Comparison of ENCODE assay signal across 10 cellular contexts in the genomic region with DNA sequence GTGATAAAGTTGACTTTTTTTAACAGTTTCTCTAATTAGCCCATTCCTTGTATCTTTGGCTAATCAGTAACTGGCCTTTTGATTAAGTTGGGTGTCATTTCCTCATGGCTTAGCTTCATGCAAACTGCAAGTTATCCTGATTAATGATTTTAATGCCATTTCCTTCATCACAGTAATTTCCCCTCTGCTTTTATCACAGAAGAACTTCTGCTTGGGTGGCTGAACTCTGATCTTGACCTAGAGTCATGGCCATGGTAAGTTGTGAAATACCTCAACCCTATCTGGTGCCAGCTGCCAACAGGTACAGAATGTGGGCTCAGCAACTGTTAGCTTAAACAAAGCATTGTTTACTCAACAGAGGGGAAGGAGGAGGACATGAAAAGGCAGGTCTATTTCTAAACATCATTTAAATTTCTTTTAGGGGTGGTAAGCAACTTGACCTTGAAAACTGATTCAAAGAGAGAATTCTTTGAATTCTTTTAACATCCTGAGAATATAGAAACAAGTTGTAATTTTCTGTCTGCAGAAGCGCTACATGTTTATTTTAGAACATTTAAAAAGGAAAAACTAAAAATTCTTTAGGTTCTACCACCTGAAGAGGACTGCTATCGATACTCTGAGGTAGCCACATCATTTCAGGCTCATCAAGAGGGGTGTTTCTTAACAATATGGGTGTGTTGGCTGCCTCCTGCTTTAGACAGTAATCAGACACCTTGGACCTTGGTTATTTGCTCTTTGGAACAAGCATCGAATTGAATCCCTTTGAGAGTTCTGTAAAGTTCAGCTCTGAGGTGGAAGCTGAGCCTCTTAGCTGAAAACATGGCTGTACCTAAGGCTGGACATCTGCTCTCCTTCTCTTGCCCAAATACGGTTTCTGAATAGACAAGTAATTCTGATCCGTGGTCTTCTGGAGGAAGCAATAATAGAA. TPM values are rescaled to one million over a fixed set of nuclear protein-coding genes. Genes with fewer than 3 reads are reported as not detected.
DNase-seq lines count a peak whose midpoint lies in the region; ATAC-seq and TF ChIP-seq lines count a peak whose summit lies in the region.
"Had no signal": no experiment of that assay in that cellular context is flagged by ENCODE, and none has a peak within 500 bp of the region (broad histone marks: within the 10 kb centered on the region; RNA-seq: fewer than 3 reads in every experiment).

No MANE protein-coding gene starts in this region.

- H3K36me3 ChIP-seq in Panc1 (ENCODE audit: control insufficient read depth, insufficient read depth, low read length) (peaks cover 3% of the 10 kb centered on the region; the same call in 1 of the 2 replicates), right lobe of liver (no peaks in the 10 kb centered on the region), adrenal gland (replicated peaks in 1 of 2) (no peaks in the 10 kb centered on the region)

- ATAC-seq in HG03175 (IDR thresholded peaks at IDR 0.05; ENCODE audit: unreplicated experiment): peak; percentile 73
- no peak for ATAC-seq in Panc1
- ATAC-seq in right lobe of liver: peak; percentile 78 to 90 (median 84)
- no peak for ATAC-seq in HG03457 (IDR thresholded peaks at IDR 0.05; ENCODE audit: unreplicated experiment)
- ATAC-seq in HG03108 (IDR thresholded peaks at IDR 0.05; ENCODE audit: unreplicated experiment): no peak
- ATAC-seq: activated CD4-positive, alpha-beta T cell treated with anti-CD3 and anti-CD28 coated beads for 36 hours had no signal

- H3K9me3 ChIP-seq in Panc1 (ENCODE audit: control insufficient read depth, insufficient read depth, low read depth, low read length) (no peaks in the 10 kb centered on the region), right lobe of liver (no peaks in the 10 kb centered on the region), adrenal gland (replicated peaks in 1 of 3) (no peaks in the 10 kb centered on the region)

- TF ChIP-seq POLR2A in right lobe of liver (IDR thresholded peaks at IDR 0.05) (no peak), adrenal gland (IDR thresholded peaks at IDR 0.05) (no peak)

- POLR2A ChIA-PET in Panc1 (lab: Charles Lee): no interaction called here

- H3K27ac ChIP-seq in Panc1 (ENCODE audit: low read length) (no peak overlapping the region), right lobe of liver (peak overlapping the region; percentile 14 to 84 (median 63)), adrenal gland (no peak overlapping the region)

- TSS peak; percentile 27 for BruUV-seq in Panc1 (replicated peaks; lab: Mats Ljungman, UMichigan)

- H3K4me3 ChIP-seq in Panc1 (ENCODE audit: low read depth in 2 of 2, low read length in 2 of 2) (no peak overlapping the region), right lobe of liver (peak overlapping the region in 1 of 3 donors; percentile 14), adrenal gland (no peak overlapping the region)
- H3K4me3 ChIP-seq: skin epidermis had no signal

- intact Hi-C loops in Panc1 (cut with micrococcal nuclease; ENCODE audit: unreplicated experiment) (no loop called here), right lobe of liver (cut with DNase I) (no loop called here), adrenal gland (cut with DNase I) (no loop called here)

- TF ChIP-seq CTCF in Panc1 (IDR thresholded peaks at IDR 0.05) (no peak), right lobe of liver (IDR thresholded peaks at IDR 0.05) (no peak), adrenal gland (IDR thresholded peaks at IDR 0.05) (no peak)

- H3K4me1 ChIP-seq in Panc1 (ENCODE audit: control insufficient read depth, insufficient read depth, low read length): no peaks in the 10 kb centered on the region; the same call in 1 of the 2 replicates
- H3K4me1 ChIP-seq in right lobe of liver: peaks cover 0 to 80% (median 35%) of the 10 kb centered on the region in 4 donors
- peaks cover 0 to 7% of the 10 kb centered on the region in 2 donors for H3K4me1 ChIP-seq in adrenal gland (replicated peaks in 1 of 2)

- CTCF ChIA-PET in Panc1 (lab: Charles Lee): no interaction called here

- in situ Hi-C loops in Panc1 (cut with HindIII; ENCODE audit: low pct_unique_long_range_greater_than_20kb, low sequenced_read_pairs): no loop called here

- peak; percentile 53 for DNase-seq in GF-D8 (lab: John Stamatoyannopoulos, UW)
- DNase-seq in Panc1 (ENCODE audit: low read depth, low spot score): no peak
- peak; percentile 38 to 84 (median 59) for DNase-seq in right lobe of liver
- no peak for DNase-seq in adrenal gland
- no peak for DNase-seq in globus pallidus (ENCODE audit: low spot score)
- DNase-seq: activated CD4-positive, alpha-beta T cell treated with anti-CD3 and anti-CD28 coated beads for 36 hours had no signal

- H3K27me3 ChIP-seq in Panc1 (ENCODE audit: control insufficient read depth, insufficient read depth, low read length): no peaks in the 10 kb centered on the region
- H3K27me3 ChIP-seq in right lobe of liver: no peaks in the 10 kb centered on the region
- H3K27me3 ChIP-seq in adrenal gland: no peaks in the 10 kb centered on the region

- WGBS in right lobe of liver (ENCODE audit: insufficient coverage, low coverage, low lambda C conversion rate, missing lambda C conversion rate): 20% methylated on average over 5 of the region's 5 CpGs
- 74 to 81% (median 76%) methylated on average over 5 of the region's 5 CpGs for WGBS in adrenal gland, 4 donors

RNA-seq across cellular contexts. Expression of gene ANXA4, which starts 39.7 kb away (rescaled TPM):
- total RNA-seq in Panc1 (2021; ENCODE audit: unreplicated experiment): 183 TPM
- polyA plus RNA-seq in Panc1 (2012; ENCODE audit: insufficient read length): 275 TPM
- total RNA-seq in right lobe of liver: 100 to 1,000 TPM in 3 of 6 experiments, 10 to 100 TPM in 3; 53.5 to 173 (median 92.1) TPM
- 10 to 100 TPM; 27.2 to 57.4 (median 39.0) TPM for total RNA-seq in adrenal gland
- polyA plus RNA-seq in adrenal gland: 10 to 100 TPM; 20.6 to 34.5 (median 23.5) TPM

RNA-seq across cellular contexts. Expression of gene GMCL1, which starts 47.9 kb away (rescaled TPM):
- total RNA-seq in Panc1 (2021; ENCODE audit: unreplicated experiment): 13.2 TPM
- 24.8 TPM for polyA plus RNA-seq in Panc1 (2012; ENCODE audit: insufficient read length)
- 10 to 100 TPM in 2 of 6 experiments, 1 to 10 TPM in 4; 5.8 to 11.4 (median 6.8) TPM for total RNA-seq in right lobe of liver
- total RNA-seq in adrenal gland: 10 to 100 TPM in 5 of 8 donors, 1 to 10 TPM in 3; 7.3 to 14.9 (median 10.4) TPM
- polyA plus RNA-seq in adrenal gland: 10 to 100 TPM in 1 of 3 donors, 1 to 10 TPM in 2; 2.8 to 11.5 (median 5.1) TPM

Comparison
In these comparisons a context has a peak if more than half of its experiments do, and no peak if none do; other contexts are left out.
1. DNase-seq: peak in GF-D8 (single experiment) and right lobe of liver (3 of 3); none in Panc1 (single experiment), adrenal gland (0 of 7) and globus pallidus (single experiment).
2. ATAC-seq: peak in HG03175 (single experiment) and right lobe of liver (4 of 4); none in Panc1 (single experiment), HG03457 (single experiment) and HG03108 (single experiment).
3. H3K27ac ChIP-seq: peak in right lobe of liver (3 of 3); none in Panc1 (single experiment) and adrenal gland (0 of 5).